ENCODE assay signal across 8 cellular contexts in genomic region chr11:911031-911889, GRCh38. TPM values are rescaled to one million over a fixed set of nuclear protein-coding genes. Genes with fewer than 3 reads are reported as not detected.
DNase-seq lines count a peak whose midpoint lies in the region; ATAC-seq, FAIRE-seq and TF ChIP-seq lines count a peak whose summit lies in the region.

No MANE protein-coding gene starts in this region.

- peaks cover 36% of the 10 kb centered on the region for H3K36me3 Mint-ChIP-seq in activated T-cell treated with anti-CD3 and anti-CD28 coated beads, Interleukin-2, amount 50 U/mL, for 24 hours (ENCODE audit: low read depth)

- H3K36me3 ChIP-seq in H7 (replicated peaks; ENCODE audit: control insufficient read depth, insufficient read depth, low read length) (no peaks in the 10 kb centered on the region; the same call in 1 of the 2 replicates), gastroesophageal sphincter (peaks cover 0 to 25% of the 10 kb centered on the region in 2 donors), pancreas (no peaks in the 10 kb centered on the region)

- no peaks in the 10 kb centered on the region for H3K27me3 ChIP-seq in H7 (ENCODE audit: control insufficient read depth, insufficient read depth, low read length)
- no peaks in the 10 kb centered on the region for H3K27me3 ChIP-seq in gastroesophageal sphincter
- H3K27me3 ChIP-seq in pancreas = no peaks in the 10 kb centered on the region

- H3K4me1 ChIP-seq in gastroesophageal sphincter (peaks cover 0 to 33% (median 10%) of the 10 kb centered on the region in 3 donors), pancreas (peaks cover 7 to 12% (median 7%) of the 10 kb centered on the region in 3 donors)

- ATAC-seq in gastroesophageal sphincter = peak; percentile 29
- peak; percentile 21 to 43 (median 23) for ATAC-seq in pancreas

- no peak for TF ChIP-seq EP300 in gastroesophageal sphincter (IDR thresholded peaks at IDR 0.05)

- H3K9me3 Mint-ChIP-seq in activated T-cell treated with anti-CD3 and anti-CD28 coated beads, Interleukin-2, amount 50 U/mL, for 24 hours = no peaks in the 10 kb centered on the region

- no peaks in the 10 kb centered on the region for H3K9me3 ChIP-seq in gastroesophageal sphincter
- no peaks in the 10 kb centered on the region for H3K9me3 ChIP-seq in pancreas

- no peak for TF ChIP-seq CTCF in GM12864 (IDR thresholded peaks at IDR 0.05; ENCODE audit: low read depth, low read length, missing control alignments)
- TF ChIP-seq CTCF in gastroesophageal sphincter (IDR thresholded peaks at IDR 0.05) = peak in 2 of 4 experiments; percentile 5 to 8
- no peak for TF ChIP-seq CTCF in pancreas (IDR thresholded peaks at IDR 0.05)

- peak overlapping the region; percentile 90 for H3K27ac Mint-ChIP-seq in activated T-cell treated with anti-CD3 and anti-CD28 coated beads, Interleukin-2, amount 50 U/mL, for 24 hours

- no peak for TF ChIP-seq POLR2A in gastroesophageal sphincter (IDR thresholded peaks at IDR 0.05)

- H3K4me3 Mint-ChIP-seq in activated T-cell treated with anti-CD3 and anti-CD28 coated beads, Interleukin-2, amount 50 U/mL, for 24 hours = peak overlapping the region; percentile 81

- no peaks in the 10 kb centered on the region for H3K27me3 Mint-ChIP-seq in activated T-cell treated with anti-CD3 and anti-CD28 coated beads, Interleukin-2, amount 50 U/mL, for 24 hours

- DNase-seq in GM12864 (ENCODE audit: low read depth) = no peak
- peak; percentile 91 for DNase-seq in H7
- peak; percentile 47 for DNase-seq in MV-4-11 (lab: John Stamatoyannopoulos, UW)
- DNase-seq in activated T-cell treated with anti-CD3 and anti-CD28 coated beads, Interleukin-2, amount 50 U/mL, for 24 hours = peak; percentile 57
- DNase-seq in pancreas = peak in 3 of 6 donors; percentile 33 to 85 (median 37)
- no peak for DNase-seq in effector CD4-positive, alpha-beta T cell
- DNase-seq in NCI-H446 (lab: John Stamatoyannopoulos, UW) = no peak

- H3K4me3 ChIP-seq in GM12864 (ENCODE audit: low read depth, low read length) (peak overlapping the region; percentile 93), H7 (ENCODE audit: insufficient read depth, low read depth, low read length) (peak overlapping the region; percentile 72), gastroesophageal sphincter (peak overlapping the region; percentile 61 to 96), pancreas (peak overlapping the region; percentile 70 to 91 (median 75))

- peaks cover 26% of the 10 kb centered on the region for H3K4me1 Mint-ChIP-seq in activated T-cell treated with anti-CD3 and anti-CD28 coated beads, Interleukin-2, amount 50 U/mL, for 24 hours (ENCODE audit: low read depth)

- peak overlapping the region; percentile 44 to 95 (median 95) for H3K27ac ChIP-seq in gastroesophageal sphincter
- peak overlapping the region; percentile 65 to 86 (median 80) for H3K27ac ChIP-seq in pancreas

- 2 to 3% methylated on average over 6 to 27 of the region's 68 CpGs for WGBS in gastroesophageal sphincter (ENCODE audit: low coverage in 1 of 2), 2 donors
- WGBS in pancreas, 2 donors = 10 to 13% methylated on average over 65 to 68 of the region's 68 CpGs

- FAIRE-seq in pancreas (lab: Jason Lieb, UNC) = no peak

- intact Hi-C loops in pancreas (cut with DNase I) = no loop called here

RNA-seq across cellular contexts. Expression of gene CHID1, which starts 0.7 kb away (rescaled TPM):
- total RNA-seq in H7 (2014; rRNA removed; shearing (Covaris generic)) = 36.9 and 38.1 TPM in 2 replicates
- 10 to 100 TPM; 36.0 to 55.3 (median 46.4) TPM for total RNA-seq in gastroesophageal sphincter
- total RNA-seq in pancreas = 10 to 100 TPM; 41.7 to 86.0 (median 63.1) TPM
- 10 to 100 TPM; 57.1 to 66.0 TPM for polyA plus RNA-seq in pancreas

RNA-seq across cellular contexts. Expression of gene AP2A2, which starts 14.4 kb away (rescaled TPM):
- total RNA-seq in H7 (2014; rRNA removed; shearing (Covaris generic)) = 36.1 and 46.8 TPM in 2 replicates
- 10 to 100 TPM; 47.9 to 88.5 (median 61.6) TPM for total RNA-seq in gastroesophageal sphincter
- total RNA-seq in pancreas = 10 to 100 TPM; 40.0 to 60.2 (median 53.2) TPM
- 10 to 100 TPM; 48.0 to 50.8 TPM for polyA plus RNA-seq in pancreas

Comparison
In these comparisons a context has a peak if more than half of its experiments do, and no peak if none do; other contexts are left out.
1. DNase-seq: peak in H7 (single experiment), MV-4-11 (single experiment) and activated T-cell treated with anti-CD3 and anti-CD28 coated beads, Interleukin-2, amount 50 U/mL, for 24 hours (single experiment); none in GM12864 (single experiment), effector CD4-positive, alpha-beta T cell (single experiment) and NCI-H446 (0 of 2).
2. Peak in every context shown above with its lines, with median percentiles within 50 percentile points of each other: H3K4me3 ChIP-seq.